1 cellular context compared by ENCODE assay signal in genomic region chr5:136275601-136276000, GRCh38.
TF ChIP-seq lines count a peak whose summit lies in the region.

No MANE protein-coding gene starts in this region.

TF ChIP-seq in HepG2, 621 proteins besides CTCF, POLR2A, EP300 and RAD21 (continued from another document):
- TF ChIP-seq, protein P1, sequence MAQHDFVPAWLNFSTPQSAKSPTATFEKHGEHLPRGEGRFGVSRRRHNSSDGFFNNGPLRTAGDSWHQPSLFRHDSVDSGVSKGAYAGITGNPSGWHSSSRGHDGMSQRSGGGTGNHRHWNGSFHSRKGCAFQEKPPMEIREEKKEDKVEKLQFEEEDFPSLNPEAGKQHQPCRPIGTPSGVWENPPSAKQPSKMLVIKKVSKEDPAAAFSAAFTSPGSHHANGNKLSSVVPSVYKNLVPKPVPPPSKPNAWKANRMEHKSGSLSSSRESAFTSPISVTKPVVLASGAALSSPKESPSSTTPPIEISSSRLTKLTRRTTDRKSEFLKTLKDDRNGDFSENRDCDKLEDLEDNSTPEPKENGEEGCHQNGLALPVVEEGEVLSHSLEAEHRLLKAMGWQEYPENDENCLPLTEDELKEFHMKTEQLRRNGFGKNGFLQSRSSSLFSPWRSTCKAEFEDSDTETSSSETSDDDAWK (CRISPR knock-in tag; IDR thresholded peaks at IDR 0.05), result no peak
